In genomic region chr2:1795261-1795828, GRCh38 we compare ENCODE assay signal across 20 cellular contexts. TPM values are rescaled to one million over a fixed set of nuclear protein-coding genes. Genes with fewer than 3 reads are reported as not detected.
"Had no signal": no experiment of that assay in that cellular context is flagged by ENCODE, and none has a peak within 500 bp of the region (broad histone marks: within the 10 kb centered on the region; RNA-seq: fewer than 3 reads in every experiment).

No MANE protein-coding gene starts in this region.

- H3K27me3 ChIP-seq: right atrium auricular region, upper lobe of left lung had no signal

- DNase-seq: activated CD4-positive, alpha-beta memory T cell treated with anti-CD3 and anti-CD28 coated beads, Interleukin-2, amount 10 ng/mL, durations not matched to agents 7 days and 5 days; activated CD4-positive, alpha-beta T cell treated with anti-CD3 and anti-CD28 coated beads for 36 hours; activated CD8-positive, alpha-beta memory T cell treated with anti-CD3 and anti-CD28 coated beads, Interleukin-2, amount 10 ng/mL, durations not matched to agents 7 days and 5 days; activated naive CD4-positive, alpha-beta T cell treated with anti-CD3 and anti-CD28 coated beads for 36 hours; dermis blood vessel endothelial cell; effector memory CD4-positive, alpha-beta T cell; esophagus squamous epithelium; left colon; lower lobe of right lung; nucleus accumbens; stimulated activated CD4-positive, alpha-beta T cell treated with anti-CD3 and anti-CD28 coated beads, Interleukin-2, amount 100 ng/mL, for 24 hours; upper lobe of left lung had no signal

- H3K9me3 Mint-ChIP-seq: activated CD4-positive, alpha-beta memory T cell treated with anti-CD3 and anti-CD28 coated beads, Interleukin-2, amount 10 ng/mL, durations not matched to agents 7 days and 5 days; activated naive CD4-positive, alpha-beta T cell treated with anti-CD3 and anti-CD28 coated beads for 36 hours; natural killer cell treated with Interleukin-12 subunit alpha and Interleukin-12 subunit beta and Interleukin-15 and Interleukin-18, amount 100 ng/mL, for 72 hours; stimulated activated naive CD8-positive, alpha-beta T cell treated with anti-CD3 and anti-CD28 coated beads, Interleukin-15, Interleukin-2, amounts not matched to agents 100 ng/mL and 50 ng/mL, for 24 hours; T-helper 2 cell treated with Interferon-gamma antibody and Interleukin-4, amounts not matched to agents 5 μg/mL and 100 μg/mL, for 36 hours had no signal

- H3K9me3 ChIP-seq: esophagus squamous epithelium, lower lobe of right lung, prostate gland, right atrium auricular region, upper lobe of left lung had no signal

- FAIRE-seq: astrocyte, bronchial epithelial cell, TTC549 had no signal

- H3K36me3 ChIP-seq: esophagus squamous epithelium, lower lobe of right lung, prostate gland, right atrium auricular region, upper lobe of left lung had no signal

- H3K4me3 Mint-ChIP-seq: activated CD4-positive, alpha-beta memory T cell treated with anti-CD3 and anti-CD28 coated beads, Interleukin-2, amount 10 ng/mL, durations not matched to agents 7 days and 5 days; activated CD4-positive, alpha-beta T cell treated with anti-CD3 and anti-CD28 coated beads for 36 hours; activated CD8-positive, alpha-beta memory T cell treated with anti-CD3 and anti-CD28 coated beads, Interleukin-2, amount 10 ng/mL, durations not matched to agents 7 days and 5 days; activated naive CD4-positive, alpha-beta T cell treated with anti-CD3 and anti-CD28 coated beads for 36 hours; natural killer cell treated with Interleukin-12 subunit alpha and Interleukin-12 subunit beta and Interleukin-15 and Interleukin-18, amount 100 ng/mL, for 72 hours; stimulated activated naive CD8-positive, alpha-beta T cell treated with anti-CD3 and anti-CD28 coated beads, Interleukin-15, Interleukin-2, amounts not matched to agents 100 ng/mL and 50 ng/mL, for 24 hours had no signal

- H3K36me3 Mint-ChIP-seq: activated CD8-positive, alpha-beta memory T cell treated with anti-CD3 and anti-CD28 coated beads, Interleukin-2, amount 10 ng/mL, durations not matched to agents 7 days and 5 days; natural killer cell treated with Interleukin-12 subunit alpha and Interleukin-12 subunit beta and Interleukin-15 and Interleukin-18, amount 100 ng/mL, for 72 hours had no signal

- H3K4me3 ChIP-seq: esophagus squamous epithelium, lower lobe of right lung, prostate gland, right atrium auricular region, upper lobe of left lung had no signal

- H3K4me1 ChIP-seq: prostate gland, right atrium auricular region had no signal

- H3K27ac Mint-ChIP-seq: activated CD4-positive, alpha-beta memory T cell treated with anti-CD3 and anti-CD28 coated beads, Interleukin-2, amount 10 ng/mL, durations not matched to agents 7 days and 5 days; activated CD4-positive, alpha-beta T cell treated with anti-CD3 and anti-CD28 coated beads for 36 hours; activated CD8-positive, alpha-beta memory T cell treated with anti-CD3 and anti-CD28 coated beads, Interleukin-2, amount 10 ng/mL, durations not matched to agents 7 days and 5 days; activated naive CD4-positive, alpha-beta T cell treated with anti-CD3 and anti-CD28 coated beads for 36 hours; natural killer cell treated with Interleukin-12 subunit alpha and Interleukin-12 subunit beta and Interleukin-15 and Interleukin-18, amount 100 ng/mL, for 72 hours; stimulated activated naive CD8-positive, alpha-beta T cell treated with anti-CD3 and anti-CD28 coated beads, Interleukin-15, Interleukin-2, amounts not matched to agents 100 ng/mL and 50 ng/mL, for 24 hours; T-helper 2 cell treated with Interferon-gamma antibody and Interleukin-4, amounts not matched to agents 5 μg/mL and 100 μg/mL, for 36 hours had no signal

- H3K27ac ChIP-seq: esophagus squamous epithelium, lower lobe of right lung, prostate gland, right atrium auricular region, upper lobe of left lung had no signal

- H3K27me3 Mint-ChIP-seq: activated CD4-positive, alpha-beta memory T cell treated with anti-CD3 and anti-CD28 coated beads, Interleukin-2, amount 10 ng/mL, durations not matched to agents 7 days and 5 days; activated CD8-positive, alpha-beta memory T cell treated with anti-CD3 and anti-CD28 coated beads, Interleukin-2, amount 10 ng/mL, durations not matched to agents 7 days and 5 days; natural killer cell treated with Interleukin-12 subunit alpha and Interleukin-12 subunit beta and Interleukin-15 and Interleukin-18, amount 100 ng/mL, for 72 hours had no signal

- ATAC-seq: activated CD4-positive, alpha-beta T cell treated with anti-CD3 and anti-CD28 coated beads for 36 hours; activated CD8-positive, alpha-beta memory T cell treated with anti-CD3 and anti-CD28 coated beads, Interleukin-2, amount 10 ng/mL, durations not matched to agents 7 days and 5 days; left colon; lower lobe of right lung; natural killer cell treated with Interleukin-12 subunit alpha and Interleukin-12 subunit beta and Interleukin-15 and Interleukin-18, amount 100 ng/mL, for 72 hours had no signal

- H3K4me1 Mint-ChIP-seq: activated CD4-positive, alpha-beta memory T cell treated with anti-CD3 and anti-CD28 coated beads, Interleukin-2, amount 10 ng/mL, durations not matched to agents 7 days and 5 days had no signal

RNA-seq across cellular contexts. Expression of gene PXDN, which starts 51.0 kb away (rescaled TPM):
- total RNA-seq: activated CD4-positive, alpha-beta memory T cell treated with anti-CD3 and anti-CD28 coated beads, Interleukin-2, amount 10 ng/mL, durations not matched to agents 7 days and 5 days had no signal
